18 cellular contexts compared by ENCODE assay signal in genomic region chr19:3039125-3039524, GRCh38.
"Had no signal": no experiment of that assay in that cellular context is flagged by ENCODE, and none has a peak within 500 bp of the region (broad histone marks: within the 10 kb centered on the region; RNA-seq: fewer than 3 reads in every experiment).

No MANE protein-coding gene starts in this region.

- H3K27me3 Mint-ChIP-seq: activated naive CD4-positive, alpha-beta T cell treated with anti-CD3 and anti-CD28 coated beads, Interleukin-2, amount 50 U/mL, for 24 hours had no signal

- H3K9me3 ChIP-seq: body of pancreas, spleen had no signal

- H3K9me3 Mint-ChIP-seq: activated CD4-positive, alpha-beta memory T cell treated with anti-CD3 and anti-CD28 coated beads, Interleukin-2, amount 10 ng/mL, durations not matched to agents 7 days and 5 days; activated naive CD4-positive, alpha-beta T cell treated with anti-CD3 and anti-CD28 coated beads, Interleukin-2, amount 50 U/mL, for 24 hours; activated T-helper 2 cell treated with anti-CD3 and anti-CD28 coated beads, Interferon-gamma antibody, Interleukin-2, Interleukin-4, amounts not matched to agents 10 μg/mL and 5 μg/mL and 100 μg/mL, durations not matched to agents 14 hours and 24 hours and 36 hours; dendritic cell treated with granulocyte-macrophage colony-stimulating factor and Interleukin-4, amounts not matched to agents 40 ng/mL and 50 ng/mL, for 4 days; effector memory CD8-positive, alpha-beta T cell had no signal

- DNase-seq: activated CD4-positive, alpha-beta memory T cell treated with anti-CD3 and anti-CD28 coated beads, Interleukin-2, amount 10 ng/mL, durations not matched to agents 7 days and 5 days; activated CD8-positive, alpha-beta memory T cell treated with anti-CD3 and anti-CD28 coated beads, Interleukin-2, amount 50 U/mL, for 48 hours; amniotic stem cell; effector memory CD8-positive, alpha-beta T cell; kidney; left ventricle myocardium superior; mesendoderm; spleen; stimulated activated CD4-positive, alpha-beta T cell treated with anti-CD3 and anti-CD28 coated beads, Interleukin-1b, Interleukin-23, amount 100 ng/mL, for 48 hours; stimulated activated naive CD4-positive, alpha-beta T cell; T-helper 2 cell; trophoblast cell had no signal

- H3K27me3 ChIP-seq: body of pancreas, hepatocyte had no signal

- H3K36me3 Mint-ChIP-seq: activated naive CD4-positive, alpha-beta T cell treated with anti-CD3 and anti-CD28 coated beads, Interleukin-2, amount 50 U/mL, for 24 hours had no signal

- H3K4me3 ChIP-seq: body of pancreas, hepatocyte, spleen had no signal

- H2AFZ ChIP-seq: hepatocyte, parathyroid adenoma had no signal

- H3K27ac ChIP-seq: hepatocyte, parathyroid adenoma, spleen had no signal

- H3K79me2 ChIP-seq: hepatocyte, parathyroid adenoma had no signal

- H3K4me3 Mint-ChIP-seq: activated CD4-positive, alpha-beta memory T cell treated with anti-CD3 and anti-CD28 coated beads, Interleukin-2, amount 10 ng/mL, durations not matched to agents 7 days and 5 days; activated naive CD4-positive, alpha-beta T cell treated with anti-CD3 and anti-CD28 coated beads, Interleukin-2, amount 50 U/mL, for 24 hours; dendritic cell treated with granulocyte-macrophage colony-stimulating factor and Interleukin-4, amounts not matched to agents 40 ng/mL and 50 ng/mL, for 4 days had no signal

- H3K9ac ChIP-seq: parathyroid adenoma had no signal

- H3K36me3 ChIP-seq: spleen had no signal

- H3K4me2 ChIP-seq: hepatocyte had no signal

- H3K27ac Mint-ChIP-seq: activated CD4-positive, alpha-beta memory T cell treated with anti-CD3 and anti-CD28 coated beads, Interleukin-2, amount 10 ng/mL, durations not matched to agents 7 days and 5 days; activated T-helper 2 cell treated with anti-CD3 and anti-CD28 coated beads, Interferon-gamma antibody, Interleukin-2, Interleukin-4, amounts not matched to agents 10 μg/mL and 5 μg/mL and 100 μg/mL, durations not matched to agents 14 hours and 24 hours and 36 hours; dendritic cell treated with granulocyte-macrophage colony-stimulating factor and Interleukin-4, amounts not matched to agents 40 ng/mL and 50 ng/mL, for 4 days; effector memory CD8-positive, alpha-beta T cell had no signal
